ENCODE assay signal across 32 cellular contexts in the genomic region with DNA sequence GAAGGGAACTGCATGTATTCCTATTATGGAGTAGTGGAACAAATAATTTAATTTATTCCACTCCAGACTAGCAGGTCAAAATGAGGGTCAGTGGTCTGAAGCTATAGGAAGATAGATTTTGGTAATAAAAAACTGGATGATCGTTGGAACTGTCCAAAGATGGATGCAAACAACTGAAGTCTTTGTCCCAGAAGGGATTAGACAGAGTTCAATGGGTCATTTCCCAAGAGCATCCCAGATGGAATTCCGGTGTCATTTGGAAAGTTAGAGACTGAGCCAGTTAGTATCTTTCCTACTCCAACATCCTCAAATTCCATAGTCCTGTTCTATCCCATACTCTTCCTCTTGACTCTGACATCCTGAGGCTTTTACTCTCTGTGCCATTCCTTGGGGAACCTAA. TPM values are rescaled to one million over a fixed set of nuclear protein-coding genes. Genes with fewer than 3 reads are reported as not detected.
"Had no signal": no experiment of that assay in that cellular context is flagged by ENCODE, and none has a peak within 500 bp of the region (broad histone marks: within the 10 kb centered on the region; RNA-seq: fewer than 3 reads in every experiment).

No MANE protein-coding gene starts in this region.

- H3K27ac ChIP-seq: colonic mucosa, coronary artery, dorsolateral prefrontal cortex, epithelial cell of prostate, esophagus muscularis mucosa, esophagus squamous epithelium, foreskin keratinocyte, gastrocnemius medialis, gastroesophageal sphincter, heart left ventricle, heart right ventricle had no signal

- ATAC-seq: effector memory CD8-positive, alpha-beta T cell; esophagus mucosa; foreskin keratinocyte; gastrocnemius medialis; gastroesophageal sphincter; heart left ventricle; heart right ventricle had no signal

- FAIRE-seq: colon, endometrium, endothelial cell of umbilical vein, frontal cortex had no signal

- H3K36me3 ChIP-seq: colonic mucosa, esophagus muscularis mucosa, esophagus squamous epithelium, gastrocnemius medialis, gastroesophageal sphincter, heart left ventricle, heart right ventricle had no signal

- H3K4me3 ChIP-seq: colonic mucosa, coronary artery, dorsolateral prefrontal cortex, esophagus muscularis mucosa, esophagus squamous epithelium, gastrocnemius medialis, gastroesophageal sphincter, heart left ventricle, heart right ventricle had no signal

- H3K27me3 ChIP-seq: colonic mucosa, esophagus muscularis mucosa, esophagus squamous epithelium, foreskin keratinocyte, gastrocnemius medialis, gastroesophageal sphincter, heart right ventricle had no signal

- H3K9me3 ChIP-seq: colonic mucosa, esophagus muscularis mucosa, esophagus squamous epithelium, gastrocnemius medialis, gastroesophageal sphincter, heart right ventricle had no signal

- H3K4me1 ChIP-seq: esophagus muscularis mucosa, esophagus squamous epithelium, foreskin keratinocyte, gastrocnemius medialis, gastroesophageal sphincter, heart left ventricle, heart right ventricle had no signal

- DNase-seq: colonic mucosa; cortex of kidney; dermis blood vessel endothelial cell; dorsolateral prefrontal cortex; effector CD4-positive, alpha-beta T cell; effector CD8-positive, alpha-beta T cell; effector memory CD4-positive, alpha-beta T cell; effector memory CD8-positive, alpha-beta T cell; endodermal cell; erythroblast; esophagus squamous epithelium; foreskin fibroblast; foreskin keratinocyte; foreskin melanocyte; gastrocnemius medialis; glutamatergic neuron; head of caudate nucleus; heart left ventricle; heart right ventricle had no signal

RNA-seq across cellular contexts. Expression of a gene that starts 22.8 kb away (rescaled TPM):
- total RNA-seq: dermis microvascular lymphatic vessel endothelial cell, endothelial cell of umbilical vein, fibroblast of lung, fibroblast of villous mesenchyme, foreskin keratinocyte, glomerular endothelial cell, heart right ventricle had no signal
- polyA plus RNA-seq: endothelial cell of umbilical vein, fibroblast of lung, heart left ventricle, heart right ventricle had no signal
